In genomic region chr12:107320031-107320928, GRCh38 we compare ENCODE assay signal across 8 cellular contexts.
DNase-seq lines count a peak whose midpoint lies in the region; ATAC-seq and TF ChIP-seq lines count a peak whose summit lies in the region.

No MANE protein-coding gene starts in this region.

- peak overlapping the region; percentile 92 for H3K4me2 ChIP-seq in PC-3 (ENCODE audit: low read length)
- peak overlapping the region; percentile 95 for H3K4me2 ChIP-seq in skeletal muscle satellite cell (ENCODE audit: low read length)

- no peaks in the 10 kb centered on the region for H3K4me1 Mint-ChIP-seq in HFFc6 (ENCODE audit: low read depth)

- BruUV-seq in PC-3 (replicated peaks; lab: Mats Ljungman, UMichigan), result no TSS peak

- H3K27me3 Mint-ChIP-seq in HFFc6 (ENCODE audit: insufficient read depth), result peaks cover 19% of the 10 kb centered on the region

- 0 out of 2 replicates have a peak overlapping the region, but pooled peaks have one; percentile 4 for H3K27ac ChIP-seq in PC-3 (ENCODE audit: low read length)

- peak; percentile 48; the same call in 1 of the 2 replicates for ATAC-seq in PC-3
- peak; percentile 33 for ATAC-seq in left ventricle myocardium superior
- ATAC-seq in GM21423 (IDR thresholded peaks at IDR 0.05; ENCODE audit: unreplicated experiment), result no peak
- no peak for ATAC-seq in HG02623 (IDR thresholded peaks at IDR 0.05; ENCODE audit: unreplicated experiment)

- H3K79me2 ChIP-seq in PC-3 (ENCODE audit: low read length), result peaks cover 63% of the 10 kb centered on the region

- no peak overlapping the region for H3K4me3 Mint-ChIP-seq in HFFc6

- H3K27ac Mint-ChIP-seq in HFFc6, result no peak overlapping the region

- H2AFZ ChIP-seq in PC-3 (ENCODE audit: low read length), result peak overlapping the region; percentile 83

- no peaks in the 10 kb centered on the region for H3K36me3 Mint-ChIP-seq in HFFc6 (ENCODE audit: low read depth)

- H3K27me3 ChIP-seq in GM06990 (replicated peaks; ENCODE audit: control insufficient read depth, insufficient read depth, low read length), result peaks cover 4% of the 10 kb centered on the region
- 0 out of 2 replicates have a peak, but pooled peaks cover 3% of the 10 kb centered on the region for H3K27me3 ChIP-seq in PC-3 (ENCODE audit: low read length)
- peaks cover 76% of the 10 kb centered on the region for H3K27me3 ChIP-seq in skeletal muscle satellite cell (ENCODE audit: control insufficient read depth, insufficient read depth, low read length)

- H3K9me3 ChIP-seq in PC-3 (ENCODE audit: low read length) (no peaks in the 10 kb centered on the region), skeletal muscle satellite cell (replicated peaks; ENCODE audit: low read length) (no peaks in the 10 kb centered on the region)

- no peak overlapping the region for H3K4me3 ChIP-seq in GM06990 (replicated peaks; ENCODE audit: low read depth, low read length)
- H3K4me3 ChIP-seq in PC-3 (ENCODE audit: low read length), result peak overlapping the region; percentile 81
- H3K4me3 ChIP-seq in skeletal muscle satellite cell (ENCODE audit: low read length), result peak overlapping the region; percentile 62

- DNase-seq in GM06990 (ENCODE audit: extremely low read depth, insufficient read length), result peak; percentile 25
- peak; percentile 89 for DNase-seq in PC-3
- DNase-seq in activated naive CD4-positive, alpha-beta T cell (lab: John Stamatoyannopoulos, UW), result peak; percentile 40 to 79 (median 59)
- peak; percentile 67 for DNase-seq in left ventricle myocardium superior
- DNase-seq in HFFc6, result no peak

- POLR2A ChIA-PET in PC-3 (lab: Charles Lee; ENCODE audit: unreplicated experiment), result no interaction called here

- H3F3A ChIP-seq in PC-3 (ENCODE audit: low read length, unreplicated experiment), result no peaks in the 10 kb centered on the region

- H3K36me3 ChIP-seq in GM06990 (ENCODE audit: control insufficient read depth, insufficient read depth, low read length) (no peaks in the 10 kb centered on the region), PC-3 (ENCODE audit: low read depth, low read length) (no peaks in the 10 kb centered on the region), skeletal muscle satellite cell (ENCODE audit: insufficient read depth, low read length) (no peaks in the 10 kb centered on the region)

- H3K9ac ChIP-seq in PC-3 (ENCODE audit: low read length) (peak overlapping the region; percentile 60), skeletal muscle satellite cell (ENCODE audit: low read depth, low read length) (no peak overlapping the region)

- H3K9me2 ChIP-seq in PC-3 (replicated peaks; ENCODE audit: low read length), result no peaks in the 10 kb centered on the region

- intact Hi-C loops in PC-3 (cut with micrococcal nuclease), result no loop called here
- intact Hi-C loops in left ventricle myocardium superior (cut with micrococcal nuclease), result no loop called here

- TF ChIP-seq CTCF in GM06990 (IDR thresholded peaks at IDR 0.05; ENCODE audit: insufficient read depth, low read length, poor library complexity, severe bottlenecking), result no peak
- no peak for TF ChIP-seq CTCF in PC-3 (conservative IDR thresholded peaks at IDR 0.05; ENCODE audit: low read depth, low read length)
- no peak for TF ChIP-seq CTCF in HFFc6 (IDR thresholded peaks at IDR 0.05)

- H3K4me1 ChIP-seq in PC-3 (ENCODE audit: insufficient read depth, low read length) (peaks cover 9% of the 10 kb centered on the region), skeletal muscle satellite cell (ENCODE audit: control insufficient read depth, insufficient read depth, low read length) (peaks cover 30% of the 10 kb centered on the region)

- no peaks in the 10 kb centered on the region; the same call in 1 of the 2 replicates for H3K9me3 Mint-ChIP-seq in HFFc6

- CTCF ChIA-PET in PC-3 (lab: Charles Lee), result no interaction called here

- H4K20me1 ChIP-seq in PC-3 (ENCODE audit: low read length), result no peaks in the 10 kb centered on the region

Comparison
In these comparisons a context has a peak if more than half of its experiments do, and no peak if none do; other contexts are left out.
1. ATAC-seq: peak in PC-3 (single experiment) and left ventricle myocardium superior (single experiment); none in GM21423 (single experiment) and HG02623 (single experiment).